Comparison of ENCODE assay signal across 9 cellular contexts in the genomic region with DNA sequence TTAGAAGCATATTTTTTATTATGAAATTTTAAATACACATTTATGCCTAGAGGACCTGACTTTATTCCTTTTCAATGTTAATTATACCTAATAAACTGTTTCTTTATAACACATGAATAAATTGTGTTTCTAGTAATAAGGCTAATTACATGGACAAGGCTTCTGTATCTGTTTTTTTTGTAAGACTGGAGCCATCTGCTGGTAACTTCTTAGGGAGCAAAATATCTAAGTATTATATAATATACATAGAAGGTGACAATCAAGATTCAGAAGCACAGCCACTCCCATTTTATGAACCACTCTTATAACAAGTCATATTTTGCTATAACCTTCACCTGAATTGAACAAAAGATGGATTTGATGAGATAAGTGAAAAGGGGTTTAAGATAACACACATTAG.
DNase-seq lines count a peak whose midpoint lies in the region; ATAC-seq and TF ChIP-seq lines count a peak whose summit lies in the region.
"Had no signal": no experiment of that assay in that cellular context is flagged by ENCODE, and none has a peak within 500 bp of the region (broad histone marks: within the 10 kb centered on the region; RNA-seq: fewer than 3 reads in every experiment).

No MANE protein-coding gene starts in this region.

- CTCF ChIA-PET in GM10248 (lab: Yijun Ruan, JAX) = interaction anchor here (1.4 kb wide), 1 partner anchor 12 kb away, joined by 5 read pairs; no protein-coding TSS in a partner anchor

- POLR2A ChIA-PET in GM10248 (lab: Yijun Ruan, JAX) = no interaction called here

- peak; percentile 33 for DNase-seq in ACHN
- no peak for DNase-seq in GM10248 (ENCODE audit: extremely low spot score)
- DNase-seq in NOMO-1 (lab: John Stamatoyannopoulos, UW; ENCODE audit: unreplicated experiment in 2 of 2) = peak; percentile 14 to 35
- DNase-seq in dermis blood vessel endothelial cell = peak; percentile 17
- no peak for DNase-seq in NK-92 treated with Interleukin-12 subunit alpha and Interleukin-12 subunit beta, amount 100 ng/mL, for 24 hours (lab: John Stamatoyannopoulos, UW)
- no peak for DNase-seq in stimulated activated CD8-positive, alpha-beta memory T cell treated with anti-CD3 and anti-CD28 coated beads, Interleukin-4, amount 100 ng/mL, for 48 hours
- DNase-seq in 8988T = no peak
- DNase-seq: activated CD8-positive, alpha-beta memory T cell treated with anti-CD3 and anti-CD28 coated beads, Interleukin-2, amount 10 ng/mL, durations not matched to agents 7 days and 5 days had no signal

- no peak for ATAC-seq in HG02981 (IDR thresholded peaks at IDR 0.05; ENCODE audit: unreplicated experiment)
- ATAC-seq: activated CD8-positive, alpha-beta memory T cell treated with anti-CD3 and anti-CD28 coated beads, Interleukin-2, amount 10 ng/mL, durations not matched to agents 7 days and 5 days had no signal

- peak; percentile 15 for TF ChIP-seq CTCF in GM10248 (IDR thresholded peaks at IDR 0.05; ENCODE audit: control extremely low read depth, extremely low read depth, low read depth, missing control alignments)

- in situ Hi-C loops in ACHN (cut with HindIII; ENCODE audit: low pct_ligation_motif_present, low pct_unique_long_range_greater_than_20kb, low sequenced_read_pairs) = no loop called here

Comparison
In these comparisons a context has a peak if more than half of its experiments do, and no peak if none do; other contexts are left out.
1. DNase-seq: peak in ACHN (single experiment), NOMO-1 (2 of 2) and dermis blood vessel endothelial cell (single experiment); none in GM10248 (single experiment), NK-92 treated with Interleukin-12 subunit alpha and Interleukin-12 subunit beta, amount 100 ng/mL, for 24 hours (single experiment), stimulated activated CD8-positive, alpha-beta memory T cell treated with anti-CD3 and anti-CD28 coated beads, Interleukin-4, amount 100 ng/mL, for 48 hours (single experiment) and 8988T (single experiment).